Comparison of ENCODE assay signal across 1 cellular context in genomic region chr12:10716277-10716676, GRCh38.
TF ChIP-seq lines count a peak whose summit lies in the region.

No MANE protein-coding gene starts in this region.

TF ChIP-seq in WTC11, 78 proteins besides CTCF, POLR2A, EP300 and RAD21 (continued from another document):
- no peak for TF ChIP-seq AR (CRISPR knock-in tag; IDR thresholded peaks at IDR 0.05)
- no peak for TF ChIP-seq ZNF423 (CRISPR knock-in tag; IDR thresholded peaks at IDR 0.05)
- TF ChIP-seq ZNF232 (CRISPR knock-in tag; IDR thresholded peaks at IDR 0.05) = no peak
